27 cellular contexts compared by ENCODE assay signal in genomic region chrX:153546386-153546785, GRCh38.
"Had no signal": no experiment of that assay in that cellular context is flagged by ENCODE, and none has a peak within 500 bp of the region (broad histone marks: within the 10 kb centered on the region; RNA-seq: fewer than 3 reads in every experiment).

No MANE protein-coding gene starts in this region.

- DNase-seq: activated B cell treated with CpG ODN at 0.5 μM for 24 hours; activated CD4-positive, alpha-beta memory T cell treated with anti-CD3 and anti-CD28 coated beads for 36 hours; activated CD4-positive, alpha-beta T cell treated with anti-CD3 and anti-CD28 coated beads for 4 hours; activated CD4-positive, alpha-beta T cell treated with anti-CD3 and anti-CD28 coated beads, Interleukin-2, amount 10 ng/mL, durations not matched to agents 24 days and 14 days; activated CD4-positive, alpha-beta T cell treated with anti-CD3 and anti-CD28 coated beads, Interleukin-2, amount 50 U/mL, for 1 hour; activated CD4-positive, alpha-beta T cell treated with anti-CD3 and anti-CD28 coated beads, Interleukin-2, amount 50 U/mL, for 4 hours; activated CD4-positive, CD25-positive, alpha-beta regulatory T cell treated with anti-CD3 and anti-CD28 coated beads, Interleukin-2, amount 50 U/mL, for 72 hours; activated CD8-positive, alpha-beta memory T cell treated with anti-CD3 and anti-CD28 coated beads, Interleukin-2, amount 50 U/mL, for 4 hours; activated CD8-positive, alpha-beta T cell treated with anti-CD3 and anti-CD28 coated beads for 36 hours; activated effector memory CD4-positive, alpha-beta T cell treated with anti-CD3 and anti-CD28 coated beads, Interleukin-2, amount 50 U/mL, for 16 hours; activated gamma-delta T cell treated with Interleukin-2 at 50 U/mL for 16 hours; activated naive CD4-positive, alpha-beta T cell; activated naive CD4-positive, alpha-beta T cell treated with anti-CD3 and anti-CD28 coated beads for 36 hours; activated naive CD4-positive, alpha-beta T cell treated with anti-CD3 and anti-CD28 coated beads, Interleukin-2, amount 50 U/mL, for 16 hours; activated naive CD8-positive, alpha-beta T cell treated with anti-CD3 and anti-CD28 coated beads for 36 hours; activated T-cell treated with anti-CD3 and anti-CD28 coated beads for 4 hours; activated T-cell treated with anti-CD3 and anti-CD28 coated beads, Interleukin-2, amount 50 U/mL, for 1 hour; activated T-cell treated with anti-CD3 and anti-CD28 coated beads, Interleukin-2, amount 50 U/mL, for 4 hours; activated T-cell treated with anti-CD3 and anti-CD28 coated beads, Interleukin-2, amount 50 U/mL, for 72 hours; adrenal gland; amniotic stem cell; anterior cingulate cortex; T-helper 1 cell; T-helper 2 cell; T-helper 9 cell had no signal

- ATAC-seq: activated CD8-positive, alpha-beta T cell treated with anti-CD3 and anti-CD28 coated beads for 36 hours; activated naive CD4-positive, alpha-beta T cell treated with anti-CD3 and anti-CD28 coated beads, Interleukin-2, amount 50 U/mL, for 72 hours; activated T-cell treated with anti-CD3 and anti-CD28 coated beads, Interleukin-2, amount 50 U/mL, for 4 hours; activated T-cell treated with anti-CD3 and anti-CD28 coated beads, Interleukin-2, amount 50 U/mL, for 72 hours; activated T-helper 17 cell treated with anti-CD3 and anti-CD28 coated beads, Interleukin-2, amount 50 U/mL, for 72 hours had no signal
